Comparison of ENCODE assay signal across 26 cellular contexts in the genomic region with DNA sequence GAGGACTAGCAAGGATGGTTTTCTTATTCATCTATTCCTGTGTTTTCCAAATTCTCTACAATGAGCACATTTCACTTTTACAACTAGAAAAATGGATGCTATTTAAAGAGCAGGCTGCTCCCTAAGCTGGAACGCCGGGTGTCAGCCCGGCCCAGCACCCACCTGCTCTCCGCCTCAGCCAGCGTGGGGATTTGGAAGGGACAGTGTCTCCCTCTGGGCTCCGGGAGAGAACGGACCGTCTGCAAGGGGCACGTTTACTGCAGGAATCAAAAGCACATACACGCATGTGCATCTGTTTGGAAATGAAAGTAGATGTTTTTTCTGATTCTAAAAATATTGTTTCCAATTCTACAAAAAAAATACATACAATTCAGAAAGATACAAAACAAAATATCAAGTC. TPM values are rescaled to one million over a fixed set of nuclear protein-coding genes. Genes with fewer than 3 reads are reported as not detected.
DNase-seq lines count a peak whose midpoint lies in the region; ATAC-seq and TF ChIP-seq lines count a peak whose summit lies in the region.
"Had no signal": no experiment of that assay in that cellular context is flagged by ENCODE, and none has a peak within 500 bp of the region (broad histone marks: within the 10 kb centered on the region; RNA-seq: fewer than 3 reads in every experiment).

No MANE protein-coding gene starts in this region.

- TF ChIP-seq CTCF in HFFc6 (IDR thresholded peaks at IDR 0.05): no peak
- TF ChIP-seq CTCF in suprapubic skin (IDR thresholded peaks at IDR 0.05): no peak

- WGBS in suprapubic skin: 67% methylated on average over 10 of the region's 10 CpGs

- no peaks in the 10 kb centered on the region for H3K36me3 Mint-ChIP-seq in HFFc6 (ENCODE audit: low read depth)

- H3K9me3 Mint-ChIP-seq in HFFc6: no peaks in the 10 kb centered on the region
- H3K9me3 Mint-ChIP-seq: activated naive CD4-positive, alpha-beta T cell treated with anti-CD3 and anti-CD28 coated beads for 36 hours; activated T-cell treated with anti-CD3 and anti-CD28 coated beads, Interleukin-2, amount 50 U/mL, for 72 hours; neural crest cell; stimulated activated naive CD8-positive, alpha-beta T cell treated with anti-CD3 and anti-CD28 coated beads, Interleukin-15, Interleukin-2, amounts not matched to agents 100 ng/mL and 50 ng/mL, for 24 hours had no signal

- peaks cover 16% of the 10 kb centered on the region for H3K4me1 ChIP-seq in suprapubic skin

- no peak overlapping the region for H3K4me3 ChIP-seq in suprapubic skin
- H3K4me3 ChIP-seq: esophagus squamous epithelium, HAP-1, mucosa of descending colon, transverse colon had no signal

- peak overlapping the region; percentile 93 for H3K27ac ChIP-seq in cingulate gyrus (ENCODE audit: low read depth, low read length)
- no peak overlapping the region for H3K27ac ChIP-seq in suprapubic skin
- H3K27ac ChIP-seq: esophagus squamous epithelium, transverse colon, WERI-Rb-1 had no signal

- peak overlapping the region; percentile 72; the same call in 1 of the 2 replicates for H3K4me3 Mint-ChIP-seq in HFFc6
- H3K4me3 Mint-ChIP-seq: activated naive CD4-positive, alpha-beta T cell treated with anti-CD3 and anti-CD28 coated beads for 36 hours; activated T-cell treated with anti-CD3 and anti-CD28 coated beads, Interleukin-2, amount 50 U/mL, for 72 hours; neural crest cell; stimulated activated naive CD8-positive, alpha-beta T cell treated with anti-CD3 and anti-CD28 coated beads, Interleukin-15, Interleukin-2, amounts not matched to agents 100 ng/mL and 50 ng/mL, for 24 hours had no signal

- TF ChIP-seq EP300 in suprapubic skin (IDR thresholded peaks at IDR 0.05): no peak

- ATAC-seq in GM19328 (IDR thresholded peaks at IDR 0.05; ENCODE audit: unreplicated experiment): no peak
- ATAC-seq in SK-N-SH treated with all-trans-retinoic acid at 6 μM for 48 hours: no peak
- ATAC-seq: activated T-cell treated with anti-CD3 and anti-CD28 coated beads, Interleukin-2, amount 50 U/mL, for 72 hours; mucosa of descending colon; Panc1 had no signal

- DNase-seq in HFFc6 (no peak), middle frontal gyrus (ENCODE audit: extremely low spot score, low spot score) (peak; percentile 34), suprapubic skin (ENCODE audit: low spot score in 2 of 2) (peak; percentile 26 to 45), NCI-H2107 treated with DMSO at 0.1 percent for 48 hours (lab: John Stamatoyannopoulos, UW; ENCODE audit: unreplicated experiment) (no peak)
- DNase-seq: activated CD4-positive, alpha-beta T cell treated with anti-CD3 and anti-CD28 coated beads for 48 hours; activated naive CD4-positive, alpha-beta T cell treated with anti-CD3 and anti-CD28 coated beads for 36 hours; activated T-cell treated with anti-CD3 and anti-CD28 coated beads, Interleukin-2, amount 50 U/mL, for 72 hours; DND-41; esophagus squamous epithelium; foreskin melanocyte; IMR-90; NCI-H187 treated with DMSO at 0.1 percent for 48 hours; NCI-H526; SHP77 treated with DMSO at 0.1 percent for 48 hours; T1000; transverse colon; WERI-Rb-1 had no signal

- peaks cover 26% of the 10 kb centered on the region for H3K4me1 Mint-ChIP-seq in HFFc6 (ENCODE audit: low read depth)

- no peak overlapping the region for H3K27ac Mint-ChIP-seq in HFFc6
- H3K27ac Mint-ChIP-seq: activated naive CD4-positive, alpha-beta T cell treated with anti-CD3 and anti-CD28 coated beads for 36 hours; activated T-cell treated with anti-CD3 and anti-CD28 coated beads, Interleukin-2, amount 50 U/mL, for 72 hours; progenitor cell of endocrine pancreas; stimulated activated naive CD8-positive, alpha-beta T cell treated with anti-CD3 and anti-CD28 coated beads, Interleukin-15, Interleukin-2, amounts not matched to agents 100 ng/mL and 50 ng/mL, for 24 hours had no signal

- peaks cover 16% of the 10 kb centered on the region for H3K27me3 Mint-ChIP-seq in HFFc6 (ENCODE audit: insufficient read depth)

- H3K27me3 ChIP-seq in suprapubic skin: no peaks in the 10 kb centered on the region

- H3K9me3 ChIP-seq in suprapubic skin: no peaks in the 10 kb centered on the region
- H3K9me3 ChIP-seq: esophagus squamous epithelium, HAP-1, mucosa of descending colon, transverse colon had no signal

- no peak for TF ChIP-seq POLR2A in suprapubic skin (IDR thresholded peaks at IDR 0.05)

- H3K36me3 ChIP-seq in suprapubic skin: no peaks in the 10 kb centered on the region
- H3K36me3 ChIP-seq: esophagus squamous epithelium, HAP-1, transverse colon, WERI-Rb-1 had no signal

TF ChIP-seq in SK-N-SH treated with all-trans-retinoic acid at 6 μM for 48 hours, 23 proteins besides CTCF, POLR2A, EP300 and RAD21:
- no peak for TF ChIP-seq OSR1 (CRISPR knock-in tag; IDR thresholded peaks at IDR 0.05)
- no peak for TF ChIP-seq ZNF565 (CRISPR knock-in tag; conservative IDR thresholded peaks at IDR 0.05; ENCODE audit: low read depth)
- TF ChIP-seq SNAI2 (CRISPR knock-in tag; IDR thresholded peaks at IDR 0.05): no peak
- TF ChIP-seq, protein P1, sequence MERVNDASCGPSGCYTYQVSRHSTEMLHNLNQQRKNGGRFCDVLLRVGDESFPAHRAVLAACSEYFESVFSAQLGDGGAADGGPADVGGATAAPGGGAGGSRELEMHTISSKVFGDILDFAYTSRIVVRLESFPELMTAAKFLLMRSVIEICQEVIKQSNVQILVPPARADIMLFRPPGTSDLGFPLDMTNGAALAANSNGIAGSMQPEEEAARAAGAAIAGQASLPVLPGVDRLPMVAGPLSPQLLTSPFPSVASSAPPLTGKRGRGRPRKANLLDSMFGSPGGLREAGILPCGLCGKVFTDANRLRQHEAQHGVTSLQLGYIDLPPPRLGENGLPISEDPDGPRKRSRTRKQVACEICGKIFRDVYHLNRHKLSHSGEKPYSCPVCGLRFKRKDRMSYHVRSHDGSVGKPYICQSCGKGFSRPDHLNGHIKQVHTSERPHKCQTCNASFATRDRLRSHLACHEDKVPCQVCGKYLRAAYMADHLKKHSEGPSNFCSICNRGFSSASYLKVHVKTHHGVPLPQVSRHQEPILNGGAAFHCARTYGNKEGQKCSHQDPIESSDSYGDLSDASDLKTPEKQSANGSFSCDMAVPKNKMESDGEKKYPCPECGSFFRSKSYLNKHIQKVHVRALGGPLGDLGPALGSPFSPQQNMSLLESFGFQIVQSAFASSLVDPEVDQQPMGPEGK (CRISPR knock-in tag; IDR thresholded peaks at IDR 0.05; ENCODE audit: borderline replicate concordance): no peak
- TF ChIP-seq ISL1 (CRISPR knock-in tag; IDR thresholded peaks at IDR 0.05): no peak

RNA-seq across cellular contexts. Expression of a gene that starts 2.3 kb away (rescaled TPM):
- under 1 TPM; 0.05 to 0.19 (median 0.13) TPM for total RNA-seq in HFFc6 (2021; fragmentation: NEBNext Ultra II Directional; extraction: Animal tissue kit (Norgen Biotek cat#: 25700))
- 1 to 10 TPM in 1 of 4 donors, under 1 TPM in 3; 0.15 to 2.4 (median 0.51) TPM for total RNA-seq in suprapubic skin

Comparison
In these comparisons a context has a peak if more than half of its experiments do, and no peak if none do; other contexts are left out.
1. DNase-seq: peak in middle frontal gyrus (single experiment) and suprapubic skin (2 of 2); none in HFFc6 (single experiment) and NCI-H2107 treated with DMSO at 0.1 percent for 48 hours (single experiment).